ENCODE assay signal across 8 cellular contexts in genomic region chr17:58303981-58304734, GRCh38.
A peak's percentile ranks its signal among the peaks of the same experiment; 100 is the strongest.
DNase-seq lines count a peak whose midpoint lies in the region; ATAC-seq and TF ChIP-seq lines count a peak whose summit lies in the region.

No MANE protein-coding gene starts in this region.

- in situ Hi-C loops in ACHN (cut with HindIII; ENCODE audit: low pct_ligation_motif_present, low pct_unique_long_range_greater_than_20kb, low sequenced_read_pairs) = no loop called here
- in situ Hi-C loops in GM13977 (cut with MboI; ENCODE audit: low pct_unique_long_range_greater_than_20kb, low sequenced_read_pairs, unreplicated experiment) = loop anchor here (10.0 kb wide), 1 partner anchor 141 kb away; no protein-coding TSS in a partner anchor
- in situ Hi-C loops in T47D (cut with HindIII; ENCODE audit: low pct_unique_long_range_greater_than_20kb, low sequenced_read_pairs) = no loop called here

- peak; percentile 89 for TF ChIP-seq CTCF in GM13977 (IDR thresholded peaks at IDR 0.05; ENCODE audit: extremely low read depth, insufficient read depth, missing control alignments)

- DNase-seq in ACHN (peak; percentile 59), GM13977 (ENCODE audit: low spot score) (peak; percentile 92), NCI-H1105 (lab: John Stamatoyannopoulos, UW) (peak; percentile 49), UCSD-AML1 (lab: John Stamatoyannopoulos, UW; ENCODE audit: unreplicated experiment) (peak; percentile 62), T47D (ENCODE audit: low read depth in 1 of 2, low spot score in 1 of 2) (peak; percentile 65 to 79), kidney tubule cell (ENCODE audit: low spot score) (peak; percentile 54)
- peak in 2 of 3 experiments; percentile 32 to 37 for DNase-seq in stimulated activated CD4-positive, alpha-beta T cell treated with anti-CD3 and anti-CD28 coated beads, TNF-alpha, amount 100 ng/mL, for 4 hours (ENCODE audit: low read depth in 3 of 3)

- ATAC-seq in HG03175 (IDR thresholded peaks at IDR 0.05; ENCODE audit: unreplicated experiment) = no peak

Comparison
In these comparisons a context has a peak if more than half of its experiments do, and no peak if none do; other contexts are left out.
1. DNase-seq: peak in every context shown above with its lines; median percentile 92 in GM13977; 72 in T47D; 62 in UCSD-AML1; 59 in ACHN; 54 in kidney tubule cell; 49 in NCI-H1105; 34 in stimulated activated CD4-positive, alpha-beta T cell treated with anti-CD3 and anti-CD28 coated beads, TNF-alpha, amount 100 ng/mL, for 4 hours.